In genomic region chr2:38602732-38603401, GRCh38 we compare ENCODE assay signal across 8 cellular contexts. TPM values are rescaled to one million over a fixed set of nuclear protein-coding genes. Genes with fewer than 3 reads are reported as not detected.
DNase-seq lines count a peak whose midpoint lies in the region; ATAC-seq, FAIRE-seq and TF ChIP-seq lines count a peak whose summit lies in the region.

TSS of gene HNRNPLL (minus strand) at chr2:38602928. CDS start at chr2:38602626, 302 bp downstream.

- intact Hi-C loops in activated CD4-positive, alpha-beta T cell treated with anti-CD3 and anti-CD28 coated beads for 36 hours (cut with DNase I, micrococcal nuclease): loop anchor here (1.0 to 5.0 kb wide), 14 partner anchors 50 to 519 kb away; partner anchors contain the start of genes ATL2 (in 2 of the 2), SRSF7 (in 2 of the 2), GEMIN6 (in 1 of the 2) and SOS1 (in 1 of the 2)
- intact Hi-C loops in kidney (cut with DNase I): no loop called here

- peak within 1 kb of the TSS; percentile 94 to 97 for H3K27ac ChIP-seq in kidney (ENCODE audit: low read depth in 2 of 2, low read length in 2 of 2)

- H3K27me3 Mint-ChIP-seq in activated CD4-positive, alpha-beta T cell treated with anti-CD3 and anti-CD28 coated beads for 36 hours: no peaks in the 10 kb centered on the region
- H3K27me3 Mint-ChIP-seq in chondrocyte (ENCODE audit: low read depth): no peaks in the 10 kb centered on the region

- peak within 1 kb of the TSS; percentile 76 for H3K4me3 Mint-ChIP-seq in activated CD4-positive, alpha-beta T cell treated with anti-CD3 and anti-CD28 coated beads for 36 hours
- peak within 1 kb of the TSS; percentile 88 for H3K4me3 Mint-ChIP-seq in chondrocyte (ENCODE audit: unreplicated experiment)

- CTCF ChIA-PET in activated CD4-positive, alpha-beta T cell treated with anti-CD3 and anti-CD28 coated beads for 36 hours (lab: Charles Lee): interaction anchor here (0.5 to 18.0 kb wide), 37 partner anchors 8 to 222 kb away, joined by 3 to 215 read pairs (median 5); partner anchors contain the start of gene GALM

- POLR2A ChIA-PET in activated CD4-positive, alpha-beta T cell treated with anti-CD3 and anti-CD28 coated beads for 36 hours (lab: Charles Lee): interaction anchor here (0.6 to 3.0 kb wide), 8 partner anchors 50 to 227 kb away, joined by 3 to 19 read pairs (median 4); partner anchors contain the start of genes GALM and SRSF7

- peaks cover 7 to 26% of the 10 kb centered on the region in 2 donors for H3K4me1 ChIP-seq in kidney (ENCODE audit: control insufficient read depth in 1 of 2, insufficient read depth in 1 of 2, low read depth in 1 of 2, low read length in 2 of 2)

- H3K9me3 Mint-ChIP-seq in activated CD4-positive, alpha-beta T cell treated with anti-CD3 and anti-CD28 coated beads for 36 hours (ENCODE audit: low read depth): no peaks in the 10 kb centered on the region
- H3K9me3 Mint-ChIP-seq in chondrocyte (ENCODE audit: low read depth): no peaks in the 10 kb centered on the region

- H3K4me3 ChIP-seq in kidney (ENCODE audit: low read length in 2 of 2): peak within 1 kb of the TSS; percentile 79 to 80

- no peaks in the 10 kb centered on the region for H3K36me3 ChIP-seq in kidney (ENCODE audit: control insufficient read depth in 1 of 2, insufficient read depth in 2 of 2, low read length in 2 of 2)

- TF ChIP-seq CTCF in chondrocyte (IDR thresholded peaks at IDR 0.05): no peak
- no peak for TF ChIP-seq CTCF in kidney (IDR thresholded peaks at IDR 0.05; ENCODE audit: borderline replicate concordance, extremely low read depth, insufficient read depth)

- ATAC-seq in GM19035 (IDR thresholded peaks at IDR 0.05; ENCODE audit: unreplicated experiment) (peak; percentile 69), HG03378 (IDR thresholded peaks at IDR 0.05; ENCODE audit: unreplicated experiment) (peak; percentile 29)
- ATAC-seq in activated CD4-positive, alpha-beta T cell treated with anti-CD3 and anti-CD28 coated beads for 36 hours: peak; percentile 87

- FAIRE-seq in kidney (lab: Jason Lieb, UNC): no peak

- peaks cover 48% of the 10 kb centered on the region for H3K4me1 Mint-ChIP-seq in activated CD4-positive, alpha-beta T cell treated with anti-CD3 and anti-CD28 coated beads for 36 hours
- H3K4me1 Mint-ChIP-seq in chondrocyte (ENCODE audit: low read depth): peaks cover 42% of the 10 kb centered on the region

- peak within 1 kb of the TSS; percentile 67 to 84 for H3K9ac ChIP-seq in kidney (ENCODE audit: low read length in 2 of 2)

- H3K36me3 Mint-ChIP-seq in activated CD4-positive, alpha-beta T cell treated with anti-CD3 and anti-CD28 coated beads for 36 hours (ENCODE audit: low read depth): peaks cover 26% of the 10 kb centered on the region
- H3K36me3 Mint-ChIP-seq in chondrocyte (ENCODE audit: low read depth): no peaks in the 10 kb centered on the region

- no peaks in the 10 kb centered on the region for H3K9me3 ChIP-seq in kidney (ENCODE audit: control insufficient read depth in 1 of 2, low read length in 2 of 2)

- DNase-seq in AG08396 (ENCODE audit: low spot score) (peak; percentile 98), NCI-H510A (lab: John Stamatoyannopoulos, UW) (peak; percentile 92), chondrocyte (ENCODE audit: low spot score) (peak; percentile 99), kidney (peak; percentile 99)
- DNase-seq in activated CD4-positive, alpha-beta T cell treated with anti-CD3 and anti-CD28 coated beads for 36 hours: peak; percentile 99
- peak; percentile 89 to 97 for DNase-seq in stimulated activated CD4-positive, alpha-beta T cell treated with anti-CD3 and anti-CD28 coated beads, Interleukin-15, amount 100 ng/mL, for 1 hour (ENCODE audit: low read depth in 1 of 2, low spot score in 1 of 2)

- peak within 1 kb of the TSS; percentile 94 for H3K27ac Mint-ChIP-seq in activated CD4-positive, alpha-beta T cell treated with anti-CD3 and anti-CD28 coated beads for 36 hours
- peak within 1 kb of the TSS; percentile 98 for H3K27ac Mint-ChIP-seq in chondrocyte (ENCODE audit: unreplicated experiment)

RNA-seq across cellular contexts. Expression of gene HNRNPLL, which starts in this region (rescaled TPM):
- 10 to 100 TPM; 53.5 to 59.8 TPM for total RNA-seq in activated CD4-positive, alpha-beta T cell treated with anti-CD3 and anti-CD28 coated beads for 36 hours
- 41.8 to 55.7 TPM (median 45.2 TPM) in 3 replicates for total RNA-seq in chondrocyte
- total RNA-seq in kidney: 51.0 TPM
- 15.5 TPM for polyA plus RNA-seq in kidney (ENCODE audit: insufficient read depth, low read depth, low replicate concordance)

Comparison
In these comparisons a context has a peak if more than half of its experiments do, and no peak if none do; other contexts are left out.
1. Peak in every context shown above with its lines: DNase-seq, ATAC-seq, H3K4me3 ChIP-seq and H3K27ac ChIP-seq.
2. ATAC-seq: peak in every context shown above with its lines; median percentile 87 in activated CD4-positive, alpha-beta T cell treated with anti-CD3 and anti-CD28 coated beads for 36 hours; 69 in GM19035; 29 in HG03378.